In the genomic region with DNA sequence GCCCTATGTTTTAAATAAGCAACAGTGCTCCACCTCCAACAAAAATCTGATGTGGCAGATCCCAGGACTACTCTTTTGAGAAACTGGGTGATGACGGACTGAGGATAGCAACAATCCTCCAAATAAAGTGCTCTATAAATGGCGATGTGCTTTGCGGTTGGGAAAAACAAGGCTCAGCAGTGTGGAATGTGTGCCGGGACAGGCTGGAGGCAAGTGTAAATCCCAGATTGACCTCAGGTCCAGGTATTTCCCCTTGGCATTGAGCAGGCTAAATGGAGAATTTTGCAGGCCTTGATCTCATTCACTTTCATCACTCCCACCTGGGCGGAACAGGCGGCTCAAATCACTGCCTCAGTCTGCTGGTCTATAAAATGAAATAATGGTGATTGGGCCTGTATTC, we compare ENCODE assay signal across 18 cellular contexts. TPM values are rescaled to one million over a fixed set of nuclear protein-coding genes. Genes with fewer than 3 reads are reported as not detected.
DNase-seq lines count a peak whose midpoint lies in the region; ATAC-seq, FAIRE-seq and TF ChIP-seq lines count a peak whose summit lies in the region.
"Had no signal": no experiment of that assay in that cellular context is flagged by ENCODE, and none has a peak within 500 bp of the region (broad histone marks: within the 10 kb centered on the region; RNA-seq: fewer than 3 reads in every experiment).

No MANE protein-coding gene starts in this region.

- H4K20me1 ChIP-seq in K562 (replicated peaks; ENCODE audit: control insufficient read depth, insufficient read depth, low read length) (no peaks in the 10 kb centered on the region), hepatocyte (ENCODE audit: insufficient read depth, poor library complexity, severe bottlenecking) (no peaks in the 10 kb centered on the region)

- POLR2A ChIA-PET in K562 (lab: Yijun Ruan, JAX) = interaction anchor here (1.4 kb wide), 1 partner anchor 9 kb away, joined by 3 read pairs; no protein-coding TSS in a partner anchor

- H3K9ac ChIP-seq in K562 (ENCODE audit: insufficient read depth in 1 of 2, low read depth in 2 of 2, low read length in 2 of 2) = no peak overlapping the region

- DNase-seq in AG08395 (ENCODE audit: low spot score) (peak; percentile 2), K562 (ENCODE audit: extremely low read depth in 1 of 4, low spot score in 3 of 4) (peak in 1 of 4 experiments; percentile 3), hepatocyte (ENCODE audit: low spot score) (no peak), NCI-H1436 treated with DMSO at 0.1 percent for 48 hours (lab: John Stamatoyannopoulos, UW) (no peak), ovary (no peak), Right ventricle myocardium inferior (ENCODE audit: missing footprints) (no peak)
- DNase-seq: C1 segment of cervical spinal cord; HCEC 1CT; NCI-H1048; NCI-H2227 treated with DMSO at 0.1 percent for 48 hours; NCI-H69; NK-92 treated with Interleukin-12 subunit alpha and Interleukin-12 subunit beta, amount 100 ng/mL, for 24 hours had no signal

- no peak for ATAC-seq in K562
- no peak for ATAC-seq in GM21723 (IDR thresholded peaks at IDR 0.05; ENCODE audit: unreplicated experiment)
- no peak for ATAC-seq in Right ventricle myocardium inferior

- TF ChIP-seq CTCF in K562 (IDR thresholded peaks at IDR 0.05 in 2 of 3, conservative IDR thresholded peaks at IDR 0.05 in 1 of 3; ENCODE audit: insufficient read depth in 2 of 3, low read depth in 1 of 3, low read length in 3 of 3) = no peak
- TF ChIP-seq CTCF in hepatocyte (IDR thresholded peaks at IDR 0.05; ENCODE audit: poor library complexity) = no peak
- TF ChIP-seq CTCF in nephron (IDR thresholded peaks at IDR 0.05; ENCODE audit: unreplicated experiment in 3 of 3) = no peak
- TF ChIP-seq CTCF in ovary (IDR thresholded peaks at IDR 0.05) = no peak

- H3K36me3 ChIP-seq in K562 (ENCODE audit: control insufficient read depth, insufficient read depth, low read length) = no peaks in the 10 kb centered on the region
- no peaks in the 10 kb centered on the region for H3K36me3 ChIP-seq in hepatocyte (replicated peaks; ENCODE audit: insufficient read depth, low read depth)
- no peaks in the 10 kb centered on the region for H3K36me3 ChIP-seq in ovary

- H3K9me1 ChIP-seq in K562 (ENCODE audit: control insufficient read depth, insufficient read depth, low read length) = no peaks in the 10 kb centered on the region

- peak overlapping the region in 2 of 3 experiments; percentile 38 to 49 for H3K4me3 Mint-ChIP-seq in nephron

- H3K4me3 ChIP-seq in K562 = no peak overlapping the region
- H3K4me3 ChIP-seq in hepatocyte = no peak overlapping the region
- no peak overlapping the region for H3K4me3 ChIP-seq in ovary

- in situ Hi-C loops in K562 (cut with MboI) = no loop called here

- no peaks in the 10 kb centered on the region for H3K9me2 ChIP-seq in hepatocyte (replicated peaks; ENCODE audit: insufficient read depth)

- H3K27ac Mint-ChIP-seq in nephron = peak overlapping the region; percentile 90 to 94 (median 94)

- 86% methylated on average over 6 of the region's 6 CpGs for WGBS in K562 (ENCODE audit: insufficient coverage, low coverage, missing lambda C conversion rate)
- WGBS in hepatocyte (ENCODE audit: low lambda C conversion rate, missing lambda C conversion rate) = 85% methylated on average over 6 of the region's 6 CpGs
- 96% methylated on average over 6 of the region's 6 CpGs for WGBS in ovary, 3 donors

- TF ChIP-seq POLR2A in K562 (conservative IDR thresholded peaks at IDR 0.05) (no peak), ovary (IDR thresholded peaks at IDR 0.05) (no peak)

- FAIRE-seq in K562 (lab: Jason Lieb, UNC) = no peak
- FAIRE-seq: GM18507 had no signal

- H3K9me3 ChIP-seq in K562 (replicated peaks; ENCODE audit: control insufficient read depth, insufficient read depth, low read depth, low read length) = no peaks in the 10 kb centered on the region
- no peaks in the 10 kb centered on the region for H3K9me3 ChIP-seq in hepatocyte (ENCODE audit: low read depth)
- no peaks in the 10 kb centered on the region for H3K9me3 ChIP-seq in ovary

- BruUV-seq in K562 (replicated peaks; lab: Mats Ljungman, UMichigan) = no TSS peak

- H2AFZ ChIP-seq in K562 (ENCODE audit: low read depth, low read length) (no peak overlapping the region; the same call in 1 of the 2 replicates), hepatocyte (no peak overlapping the region)

- peaks cover 36% of the 10 kb centered on the region for H3K4me1 Mint-ChIP-seq in nephron

- H3K27me3 Mint-ChIP-seq in nephron (ENCODE audit: low read depth) = peaks cover 6% of the 10 kb centered on the region

- intact Hi-C loops in K562 (cut with micrococcal nuclease) (no loop called here), ovary (cut with DNase I) (no loop called here), Right ventricle myocardium inferior (cut with DNase I) (no loop called here)

- TF ChIP-seq EP300 in K562 (IDR thresholded peaks at IDR 0.05; ENCODE audit: low read length) = no peak
- TF ChIP-seq EP300 in ovary (IDR thresholded peaks at IDR 0.05) = no peak

- CTCF ChIA-PET in K562 (lab: Yijun Ruan, JAX; ENCODE audit: low intra/inter-chr PET ratio) = no interaction called here

- H3K4me2 ChIP-seq in K562 (ENCODE audit: insufficient read depth, low read length) (no peak overlapping the region), hepatocyte (no peak overlapping the region)

- H3K27ac ChIP-seq in K562 (ENCODE audit: extremely low read depth, low read depth, low read length) = no peak overlapping the region
- peak overlapping the region; percentile 85 for H3K27ac ChIP-seq in hepatocyte
- no peak overlapping the region for H3K27ac ChIP-seq in ovary
- H3K27ac ChIP-seq: 22Rv1 had no signal

- H3K9me3 Mint-ChIP-seq in nephron = no peaks in the 10 kb centered on the region

- no peaks in the 10 kb centered on the region for H3K36me3 Mint-ChIP-seq in nephron (ENCODE audit: low read depth)

- H3K4me1 ChIP-seq in K562 (replicated peaks in 1 of 2; ENCODE audit: control insufficient read depth in 2 of 2, insufficient read depth in 2 of 2, low read length in 2 of 2) (peaks cover 4 to 9% of the 10 kb centered on the region in 2 experiments; a peak in 4 of 5 replicates), hepatocyte (ENCODE audit: insufficient read depth) (peaks cover 9% of the 10 kb centered on the region), ovary (ENCODE audit: insufficient read depth) (peaks cover 2% of the 10 kb centered on the region)

- H3K79me2 ChIP-seq in K562 (ENCODE audit: control insufficient read depth, insufficient read depth, low read length) = no peaks in the 10 kb centered on the region
- no peaks in the 10 kb centered on the region for H3K79me2 ChIP-seq in hepatocyte

- TF ChIP-seq RAD21 in K562 (CRISPR knock-in tag; conservative IDR thresholded peaks at IDR 0.05 in 1 of 2, IDR thresholded peaks at IDR 0.05 in 1 of 2) = no peak

- H3K27me3 ChIP-seq in K562 (ENCODE audit: control insufficient read depth in 2 of 2, insufficient read depth in 2 of 2, low read length in 2 of 2) (no peaks in the 10 kb centered on the region), hepatocyte (no peaks in the 10 kb centered on the region), ovary (no peaks in the 10 kb centered on the region)

RNA-seq across cellular contexts. Expression of a gene that starts 35.1 kb away (rescaled TPM):
- total RNA-seq in K562 (2011; cell fraction: chromatin; rRNA removed; ENCODE audit: low replicate concordance) = 17.8 and 28.0 TPM in 2 replicates
- total RNA-seq in K562 (2011; cell fraction: nucleolus; rRNA removed) = 12.8 and 13.8 TPM in 2 replicates
- 15.5 and 17.3 TPM in 2 replicates for total RNA-seq in K562 (2011; cell fraction: nucleoplasm; rRNA removed)
- 26.0 and 26.2 TPM in 2 replicates for total RNA-seq in K562 (2014; rRNA removed)
- total RNA-seq in K562 (2014; rRNA removed; fragmentation: Illumina TruSeq; extraction: Trizol) = 39.0 and 45.4 TPM in 2 replicates
- 35.0 and 35.5 TPM in 2 replicates for total RNA-seq in K562 (2015; rRNA removed; fragmentation: Illumina TruSeq; extraction: Trizol)
- 40.1 and 42.7 TPM in 2 replicates for total RNA-seq in K562 (2021)
- polyA plus RNA-seq in K562 (2011; rRNA removed) = 51.9 and 64.1 TPM in 2 replicates
- 28.3 and 36.7 TPM in 2 replicates for polyA plus RNA-seq in K562 (2011; cell fraction: cytosol; rRNA removed)
- polyA plus RNA-seq in K562 (2011; cell fraction: nucleus; rRNA removed) = 17.0 and 23.4 TPM in 2 replicates
- 39.1 and 44.1 TPM in 2 replicates for polyA plus RNA-seq in K562 (2012)
- polyA plus RNA-seq in K562 (2014; fragmentation: Illumina TruSeq; extraction: Trizol) = 42.0 and 42.9 TPM in 2 replicates
- 10 to 100 TPM; 17.3 to 19.1 TPM for polyA plus RNA-seq in K562 (2014; fragmentation: Nextera tagmentation; extraction: Ambion mirVana)
- 33.6 and 35.2 TPM in 2 replicates for polyA plus RNA-seq in K562 (2014; rRNA removed)
- polyA minus RNA-seq in K562 (2011; rRNA and poly(A)+ RNA removed) = 39.8 and 45.6 TPM in 2 replicates
- 24.0 and 25.1 TPM in 2 replicates for polyA minus RNA-seq in K562 (2011; cell fraction: cytosol; rRNA and poly(A)+ RNA removed)
- polyA minus RNA-seq in K562 (2011; cell fraction: nucleus; rRNA and poly(A)+ RNA removed) = 5.8 and 14.1 TPM in 2 replicates
- 56.6 and 64.4 TPM in 2 replicates for total RNA-seq in hepatocyte
- polyA plus RNA-seq in hepatocyte = 58.2 and 62.7 TPM in 2 replicates
- total RNA-seq in ovary = 10 to 100 TPM; 14.5 to 29.1 (median 20.8) TPM
- polyA plus RNA-seq in ovary = 10 to 100 TPM; 17.1 to 22.3 TPM
- 13.8 TPM for total RNA-seq in Right ventricle myocardium inferior

RNA-seq across cellular contexts. Expression of a gene that starts 35.7 kb away (rescaled TPM):
- 66.3 and 178 TPM in 2 replicates for total RNA-seq in K562 (2011; cell fraction: chromatin; rRNA removed; ENCODE audit: low replicate concordance)
- total RNA-seq in K562 (2011; cell fraction: nucleolus; rRNA removed) = 42.0 and 52.9 TPM in 2 replicates
- total RNA-seq in K562 (2011; cell fraction: nucleoplasm; rRNA removed) = 98.8 and 143 TPM in 2 replicates
- 167 and 181 TPM in 2 replicates for total RNA-seq in K562 (2014; rRNA removed)
- total RNA-seq in K562 (2014; rRNA removed; fragmentation: Illumina TruSeq; extraction: Trizol) = 147 and 167 TPM in 2 replicates
- total RNA-seq in K562 (2015; rRNA removed; fragmentation: Illumina TruSeq; extraction: Trizol) = 189 and 209 TPM in 2 replicates
- 93.6 and 94.4 TPM in 2 replicates for total RNA-seq in K562 (2021)
- polyA plus RNA-seq in K562 (2011; rRNA removed) = 110 and 150 TPM in 2 replicates
- 16.5 and 38.3 TPM in 2 replicates for polyA plus RNA-seq in K562 (2011; cell fraction: cytosol; rRNA removed)
- 68.4 and 110 TPM in 2 replicates for polyA plus RNA-seq in K562 (2011; cell fraction: nucleus; rRNA removed)
- polyA plus RNA-seq in K562 (2012) = 81.2 and 153 TPM in 2 replicates
- polyA plus RNA-seq in K562 (2014; fragmentation: Illumina TruSeq; extraction: Trizol) = 153 and 157 TPM in 2 replicates
- 100 to 1,000 TPM; 168 to 178 TPM for polyA plus RNA-seq in K562 (2014; fragmentation: Nextera tagmentation; extraction: Ambion mirVana)
- 202 and 206 TPM in 2 replicates for polyA plus RNA-seq in K562 (2014; rRNA removed)
- 39.2 and 55.5 TPM in 2 replicates for polyA minus RNA-seq in K562 (2011; rRNA and poly(A)+ RNA removed)
- polyA minus RNA-seq in K562 (2011; cell fraction: cytosol; rRNA and poly(A)+ RNA removed) = 14.8 and 15.3 TPM in 2 replicates
- 39.7 and 75.0 TPM in 2 replicates for polyA minus RNA-seq in K562 (2011; cell fraction: nucleus; rRNA and poly(A)+ RNA removed)
- total RNA-seq in hepatocyte = 27.4 and 28.0 TPM in 2 replicates
- polyA plus RNA-seq in hepatocyte = 69.0 and 69.2 TPM in 2 replicates
- total RNA-seq in ovary = 10 to 100 TPM; 24.2 to 39.3 (median 28.5) TPM
- polyA plus RNA-seq in ovary = 10 to 100 TPM; 27.6 to 39.4 TPM
- total RNA-seq in Right ventricle myocardium inferior = 11.9 TPM

RNA-seq across cellular contexts. Expression of a gene that starts 36.8 kb away (rescaled TPM):
- total RNA-seq in K562 (2011; cell fraction: chromatin; rRNA removed; ENCODE audit: low replicate concordance) = not detected in 2 replicates
- not detected in 2 replicates for total RNA-seq in K562 (2011; cell fraction: nucleolus; rRNA removed)
- not detected in 2 replicates for total RNA-seq in K562 (2011; cell fraction: nucleoplasm; rRNA removed)
- not detected in 2 replicates for total RNA-seq in K562 (2014; rRNA removed)
- not detected in 2 replicates for total RNA-seq in K562 (2014; rRNA removed; fragmentation: Illumina TruSeq; extraction: Trizol)
- total RNA-seq in K562 (2015; rRNA removed; fragmentation: Illumina TruSeq; extraction: Trizol) = not detected in 2 replicates
- not detected in 2 replicates for total RNA-seq in K562 (2021)
- polyA plus RNA-seq in K562 (2011; rRNA removed) = not detected in 2 replicates
- polyA plus RNA-seq in K562 (2011; cell fraction: cytosol; rRNA removed) = not detected in 2 replicates
- polyA plus RNA-seq in K562 (2011; cell fraction: nucleus; rRNA removed) = not detected in 2 replicates
- not detected in 2 replicates for polyA plus RNA-seq in K562 (2012)
- polyA plus RNA-seq in K562 (2014; fragmentation: Illumina TruSeq; extraction: Trizol) = not detected in 2 replicates
- not detected for polyA plus RNA-seq in K562 (2014; fragmentation: Nextera tagmentation; extraction: Ambion mirVana)
- not detected in 2 replicates for polyA plus RNA-seq in K562 (2014; rRNA removed)
- polyA minus RNA-seq in K562 (2011; rRNA and poly(A)+ RNA removed) = not detected in 2 replicates
- not detected in 2 replicates for polyA minus RNA-seq in K562 (2011; cell fraction: cytosol; rRNA and poly(A)+ RNA removed)
- polyA minus RNA-seq in K562 (2011; cell fraction: nucleus; rRNA and poly(A)+ RNA removed) = not detected in 2 replicates
- total RNA-seq in hepatocyte = 0.28 and 1.7 TPM in 2 replicates
- 0.13 and 0.82 TPM in 2 replicates for polyA plus RNA-seq in hepatocyte
- total RNA-seq in ovary = 10 to 100 TPM in 1 of 7 donors, 1 to 10 TPM in 2, under 1 TPM in 2, not detected in 2; 0.37 to 49.6 (median 1.2) TPM
- under 1 TPM; 0.05 to 0.22 TPM for polyA plus RNA-seq in ovary
- total RNA-seq in Right ventricle myocardium inferior = not detected
- total RNA-seq: HT-29, SK-MEL-5 had no signal
